In genomic region chr3:119675188-119675874, GRCh38 we compare ENCODE assay signal across 11 cellular contexts. TPM values are rescaled to one million over a fixed set of nuclear protein-coding genes. Genes with fewer than 3 reads are reported as not detected.
DNase-seq lines count a peak whose midpoint lies in the region; ATAC-seq and TF ChIP-seq lines count a peak whose summit lies in the region.
"Had no signal": no experiment of that assay in that cellular context is flagged by ENCODE, and none has a peak within 500 bp of the region (broad histone marks: within the 10 kb centered on the region; RNA-seq: fewer than 3 reads in every experiment).

No MANE protein-coding gene starts in this region.

- ATAC-seq in natural killer cell (no peak), GM21381 (IDR thresholded peaks at IDR 0.05; ENCODE audit: unreplicated experiment) (no peak), GM18868 (IDR thresholded peaks at IDR 0.05; ENCODE audit: unreplicated experiment) (no peak)

- peak overlapping the region in 3 of 11 experiments; percentile 82 to 93 (median 92); a peak in 6 of 22 replicates for H3K27ac ChIP-seq in BLaER1 treated with 17β-estradiol and CSF1 and Interleukin-3, amounts not matched to agents 10 nM and 100 nM
- H3K27ac ChIP-seq in ascending aorta: peak overlapping the region; percentile 93

- CTCF ChIA-PET in HEK293T (lab: Yijun Ruan, JAX): no interaction called here

- H3K36me3 Mint-ChIP-seq in HFFc6 (ENCODE audit: low read depth): peaks cover 10% of the 10 kb centered on the region; the same call in 1 of the 2 replicates
- peaks cover 7% of the 10 kb centered on the region for H3K36me3 Mint-ChIP-seq in natural killer cell

- intact Hi-C loops in ascending aorta (cut with DNase I): loop anchor here (10.0 kb wide), 3 partner anchors 419 to 749 kb away; partner anchors contain the start of genes B4GALT4 and GSK3B
- intact Hi-C loops in natural killer cell (cut with micrococcal nuclease): loop anchor here (10.0 kb wide), 1 partner anchor 419 kb away; the partner anchor contains the start of gene GSK3B

- peak overlapping the region in 5 of 10 experiments; percentile 50 to 77 (median 69); a peak in 8 of 20 replicates for H3K4me3 ChIP-seq in BLaER1 treated with 17β-estradiol and CSF1 and Interleukin-3, amounts not matched to agents 10 nM and 100 nM
- H3K4me3 ChIP-seq in ascending aorta (peak overlapping the region; percentile 12 to 80), H7 (ENCODE audit: insufficient read depth, low read depth, low read length) (no peak overlapping the region)

- H3K4me3 Mint-ChIP-seq in HFFc6: peak overlapping the region; percentile 97
- H3K4me3 Mint-ChIP-seq in natural killer cell: peak overlapping the region; percentile 95

- no peaks in the 10 kb centered on the region for H3K9me3 Mint-ChIP-seq in HFFc6
- no peaks in the 10 kb centered on the region for H3K9me3 Mint-ChIP-seq in natural killer cell

- H3K27me3 Mint-ChIP-seq in HFFc6 (ENCODE audit: insufficient read depth): peaks cover 2% of the 10 kb centered on the region; the same call in 1 of the 2 replicates
- H3K27me3 Mint-ChIP-seq in natural killer cell (ENCODE audit: low read depth in 2 of 2): no peaks in the 10 kb centered on the region

- H4K20me1 ChIP-seq in BLaER1 treated with 17β-estradiol and CSF1 and Interleukin-3, amounts not matched to agents 10 nM and 100 nM: no peaks in the 10 kb centered on the region

- DNase-seq in HFFc6 (no peak), ascending aorta (ENCODE audit: low spot score in 2 of 2) (no peak), natural killer cell (no peak), HEK293T (ENCODE audit: extremely low spot score) (no peak), H7 (no peak)
- DNase-seq: amniotic stem cell, NCI-H2029 treated with DMSO at 0.1 percent for 48 hours had no signal

- peaks cover 17 to 54% (median 19%) of the 10 kb centered on the region in 10 experiments; a peak in 17 of 20 replicates for H3K4me1 ChIP-seq in BLaER1 treated with 17β-estradiol and CSF1 and Interleukin-3, amounts not matched to agents 10 nM and 100 nM
- H3K4me1 ChIP-seq in ascending aorta: peaks cover 3 to 18% of the 10 kb centered on the region in 2 donors

- H3K9ac ChIP-seq in BLaER1 treated with 17β-estradiol and CSF1 and Interleukin-3, amounts not matched to agents 10 nM and 100 nM: peak overlapping the region in 4 of 11 experiments; percentile 78 to 87 (median 84); a peak in 5 of 22 replicates

- peaks cover 35 to 57% (median 50%) of the 10 kb centered on the region in 11 experiments for H3K36me3 ChIP-seq in BLaER1 treated with 17β-estradiol and CSF1 and Interleukin-3, amounts not matched to agents 10 nM and 100 nM
- H3K36me3 ChIP-seq in ascending aorta (peaks cover 19 to 22% of the 10 kb centered on the region in 2 donors), H7 (replicated peaks; ENCODE audit: control insufficient read depth, insufficient read depth, low read length) (peaks cover 7% of the 10 kb centered on the region)

- H3K4me1 Mint-ChIP-seq in HFFc6 (ENCODE audit: low read depth) (peaks cover 28% of the 10 kb centered on the region), natural killer cell (peaks cover 30 to 37% of the 10 kb centered on the region in 2 donors)

- H3K27me3 ChIP-seq in BLaER1 treated with 17β-estradiol and CSF1 and Interleukin-3, amounts not matched to agents 10 nM and 100 nM: no peaks in the 10 kb centered on the region
- H3K27me3 ChIP-seq in ascending aorta (no peaks in the 10 kb centered on the region), H7 (ENCODE audit: control insufficient read depth, insufficient read depth, low read length) (no peaks in the 10 kb centered on the region)

- POLR2A ChIA-PET in HEK293T (lab: Yijun Ruan, JAX): interaction anchor here (2.0 kb wide), 1 partner anchor 177 kb away, joined by 9 read pairs; the partner anchor contains the start of gene TIMMDC1

- TF ChIP-seq CTCF in HFFc6 (IDR thresholded peaks at IDR 0.05): no peak
- TF ChIP-seq CTCF in ascending aorta (IDR thresholded peaks at IDR 0.05): no peak
- TF ChIP-seq CTCF in natural killer cell (IDR thresholded peaks at IDR 0.05): no peak

- peak overlapping the region; percentile 70 to 90 (median 82); a peak in 20 of 22 replicates for H3K4me2 ChIP-seq in BLaER1 treated with 17β-estradiol and CSF1 and Interleukin-3, amounts not matched to agents 10 nM and 100 nM

- H3K27ac Mint-ChIP-seq in HFFc6: peak overlapping the region; percentile 94
- peak overlapping the region; percentile 97 to 99 for H3K27ac Mint-ChIP-seq in natural killer cell

- H3K9me3 ChIP-seq in BLaER1 treated with 17β-estradiol and CSF1 and Interleukin-3, amounts not matched to agents 10 nM and 100 nM (replicated peaks in 1 of 11): no peaks in the 10 kb centered on the region
- H3K9me3 ChIP-seq in ascending aorta: no peaks in the 10 kb centered on the region

TF ChIP-seq in HEK293T, 16 proteins besides CTCF, POLR2A, EP300 and RAD21:
- TF ChIP-seq ELF4 (IDR thresholded peaks at IDR 0.05) (no peak), ZNF384 (IDR thresholded peaks at IDR 0.05) (no peak), ARNT (IDR thresholded peaks at IDR 0.05) (no peak), NFRKB (IDR thresholded peaks at IDR 0.05) (no peak), LEF1 (IDR thresholded peaks at IDR 0.05; ENCODE audit: borderline replicate concordance) (no peak), FOXA1 (IDR thresholded peaks at IDR 0.05) (no peak), PKNOX1 (IDR thresholded peaks at IDR 0.05) (no peak), L3MBTL2 (conservative IDR thresholded peaks at IDR 0.05) (no peak), BHLHE40 (IDR thresholded peaks at IDR 0.05; ENCODE audit: borderline replicate concordance) (no peak), SUZ12 (IDR thresholded peaks at IDR 0.05) (no peak)
TF ChIP-seq in HEK293T: peak in this region for 0.

RNA-seq across cellular contexts. Expression of gene COX17, which starts 1.9 kb away (rescaled TPM):
- total RNA-seq in HFFc6 (2021; fragmentation: NEBNext Ultra II Directional; extraction: Animal tissue kit (Norgen Biotek cat#: 25700)): 10 to 100 TPM; 28.9 to 41.0 (median 35.2) TPM
- total RNA-seq in ascending aorta (12.5 TPM), natural killer cell (10 to 100 TPM; 35.6 to 44.8 (median 40.6) TPM)
- 38.5 and 41.6 TPM in 2 replicates for total RNA-seq in H7 (2014; rRNA removed; shearing (Covaris generic))

RNA-seq across cellular contexts. Expression of gene POPDC2, which starts 14.9 kb away (rescaled TPM):
- total RNA-seq in HFFc6 (2021; fragmentation: NEBNext Ultra II Directional; extraction: Animal tissue kit (Norgen Biotek cat#: 25700)): under 1 TPM in 4 of 6 experiments, not detected in 2; 0.14 to 0.98 (median 0.70) TPM
- total RNA-seq in ascending aorta (4.7 TPM), natural killer cell (1 to 10 TPM; 6.2 to 8.0 (median 7.9) TPM)
- total RNA-seq in H7 (2014; rRNA removed; shearing (Covaris generic)): 0.59 TPM in 1 of 2 replicates, not detected in the other

RNA-seq across cellular contexts. Expression of gene CFAP91, which starts 27.5 kb away (rescaled TPM):
- total RNA-seq in HFFc6 (2021; fragmentation: NEBNext Ultra II Directional; extraction: Animal tissue kit (Norgen Biotek cat#: 25700)): not detected
- total RNA-seq in ascending aorta (3.5 TPM), natural killer cell (under 1 TPM in 1 of 3 donors, not detected in 2; 0.14 TPM)
- total RNA-seq in H7 (2014; rRNA removed; shearing (Covaris generic)): 0.37 and 1.8 TPM in 2 replicates
- total RNA-seq: T-helper 2 cell treated with Interferon-gamma antibody and Interleukin-4, amounts not matched to agents 100 ng/mL and 5 ng/mL, for 36 hours had no signal
